ENCODE assay signal across 10 cellular contexts in genomic region chr3:177830411-177830849, GRCh38.
A peak's percentile ranks its signal among the peaks of the same experiment; 100 is the strongest.
DNase-seq lines count a peak whose midpoint lies in the region; ATAC-seq, FAIRE-seq and TF ChIP-seq lines count a peak whose summit lies in the region.
"Had no signal": no experiment of that assay in that cellular context is flagged by ENCODE, and none has a peak within 500 bp of the region (broad histone marks: within the 10 kb centered on the region; RNA-seq: fewer than 3 reads in every experiment).

No MANE protein-coding gene starts in this region.

- DNase-seq in AG09309 (ENCODE audit: low read depth) (peak; percentile 97), NCI-H1417 treated with DMSO at 0.1 percent for 48 hours (lab: John Stamatoyannopoulos, UW) (peak; percentile 32), bronchial epithelial cell (ENCODE audit: low read depth) (peak; percentile 96), mucosa of descending colon (no peak), endothelial cell (ENCODE audit: low spot score) (no peak), DMS53 treated with DMSO at 0.1 percent for 48 hours (lab: John Stamatoyannopoulos, UW; ENCODE audit: unreplicated experiment) (no peak)
- no peak for DNase-seq in activated CD8-positive, alpha-beta T cell treated with anti-CD3 and anti-CD28 coated beads, Interleukin-2, amount 10 ng/mL, durations not matched to agents 7 days and 5 days
- DNase-seq: SHP77 had no signal

- H3K4me1 Mint-ChIP-seq in endothelial cell (ENCODE audit: unreplicated experiment) = no peaks in the 10 kb centered on the region
- H3K4me1 Mint-ChIP-seq in activated CD8-positive, alpha-beta T cell treated with anti-CD3 and anti-CD28 coated beads, Interleukin-2, amount 10 ng/mL, durations not matched to agents 7 days and 5 days (ENCODE audit: low read depth) = no peaks in the 10 kb centered on the region

- H3K9me3 ChIP-seq in mucosa of descending colon = no peaks in the 10 kb centered on the region
- H3K9me3 ChIP-seq: neutrophil had no signal

- TF ChIP-seq CTCF in AG09309 (IDR thresholded peaks at IDR 0.05; ENCODE audit: control insufficient read depth, insufficient read depth, low read depth, low read length, missing control alignments) (no peak), bronchial epithelial cell (IDR thresholded peaks at IDR 0.05; ENCODE audit: insufficient read depth, low read length, severe bottlenecking) (no peak), mucosa of descending colon (IDR thresholded peaks at IDR 0.05) (no peak), endothelial cell (IDR thresholded peaks at IDR 0.05; ENCODE audit: unreplicated experiment) (no peak)

- CTCF ChIA-PET in activated CD8-positive, alpha-beta T cell treated with anti-CD3 and anti-CD28 coated beads, Interleukin-2, amount 10 ng/mL, durations not matched to agents 7 days and 5 days (lab: Charles Lee) = no interaction called here

- no peak overlapping the region for H3K4me3 Mint-ChIP-seq in endothelial cell (ENCODE audit: unreplicated experiment)
- no peak overlapping the region for H3K4me3 Mint-ChIP-seq in activated CD8-positive, alpha-beta T cell treated with anti-CD3 and anti-CD28 coated beads, Interleukin-2, amount 10 ng/mL, durations not matched to agents 7 days and 5 days

- POLR2A ChIA-PET in activated CD8-positive, alpha-beta T cell treated with anti-CD3 and anti-CD28 coated beads, Interleukin-2, amount 10 ng/mL, durations not matched to agents 7 days and 5 days (lab: Charles Lee) = no interaction called here

- no peak overlapping the region for H3K27ac Mint-ChIP-seq in endothelial cell (ENCODE audit: unreplicated experiment)
- no peak overlapping the region for H3K27ac Mint-ChIP-seq in activated CD8-positive, alpha-beta T cell treated with anti-CD3 and anti-CD28 coated beads, Interleukin-2, amount 10 ng/mL, durations not matched to agents 7 days and 5 days

- H3K36me3 ChIP-seq in bronchial epithelial cell (ENCODE audit: control insufficient read depth, insufficient read depth, low read length) (no peaks in the 10 kb centered on the region), mucosa of descending colon (ENCODE audit: low read depth) (no peaks in the 10 kb centered on the region)
- H3K36me3 ChIP-seq: neutrophil had no signal

- no peaks in the 10 kb centered on the region for H3K4me1 ChIP-seq in mucosa of descending colon (ENCODE audit: low read depth)

- FAIRE-seq in bronchial epithelial cell (lab: Jason Lieb, UNC) = no peak

- H3K36me3 Mint-ChIP-seq in endothelial cell (ENCODE audit: low read depth, unreplicated experiment) = no peaks in the 10 kb centered on the region
- no peaks in the 10 kb centered on the region for H3K36me3 Mint-ChIP-seq in activated CD8-positive, alpha-beta T cell treated with anti-CD3 and anti-CD28 coated beads, Interleukin-2, amount 10 ng/mL, durations not matched to agents 7 days and 5 days (ENCODE audit: low read depth)

- no peak overlapping the region for H3K4me3 ChIP-seq in AG09309 (ENCODE audit: control insufficient read depth, low read depth, low read length)
- no peak overlapping the region for H3K4me3 ChIP-seq in bronchial epithelial cell (ENCODE audit: low read depth, low read length)
- no peak overlapping the region for H3K4me3 ChIP-seq in mucosa of descending colon

- peaks cover 2% of the 10 kb centered on the region for H3K27me3 Mint-ChIP-seq in endothelial cell (ENCODE audit: unreplicated experiment)
- H3K27me3 Mint-ChIP-seq in activated CD8-positive, alpha-beta T cell treated with anti-CD3 and anti-CD28 coated beads, Interleukin-2, amount 10 ng/mL, durations not matched to agents 7 days and 5 days (ENCODE audit: low read depth) = no peaks in the 10 kb centered on the region

- H3K27me3 ChIP-seq in bronchial epithelial cell (ENCODE audit: control insufficient read depth, insufficient read depth, low read length) = no peaks in the 10 kb centered on the region
- H3K27me3 ChIP-seq: neutrophil had no signal

- ATAC-seq in mucosa of descending colon (peak; percentile 19), GM18909 (IDR thresholded peaks at IDR 0.05; ENCODE audit: poor library complexity, unreplicated experiment) (no peak)
- ATAC-seq in activated CD8-positive, alpha-beta T cell treated with anti-CD3 and anti-CD28 coated beads, Interleukin-2, amount 10 ng/mL, durations not matched to agents 7 days and 5 days = no peak

- no peaks in the 10 kb centered on the region for H3K9me3 Mint-ChIP-seq in endothelial cell (ENCODE audit: unreplicated experiment)
- H3K9me3 Mint-ChIP-seq in activated CD8-positive, alpha-beta T cell treated with anti-CD3 and anti-CD28 coated beads, Interleukin-2, amount 10 ng/mL, durations not matched to agents 7 days and 5 days (ENCODE audit: insufficient read depth) = no peaks in the 10 kb centered on the region

- intact Hi-C loops in mucosa of descending colon (cut with DNase I, micrococcal nuclease) = no loop called here

Comparison
In these comparisons a context has a peak if more than half of its experiments do, and no peak if none do; other contexts are left out.
1. DNase-seq: peak in AG09309 (single experiment), NCI-H1417 treated with DMSO at 0.1 percent for 48 hours (single experiment) and bronchial epithelial cell (single experiment); none in mucosa of descending colon (0 of 3), endothelial cell (single experiment), DMS53 treated with DMSO at 0.1 percent for 48 hours (single experiment) and activated CD8-positive, alpha-beta T cell treated with anti-CD3 and anti-CD28 coated beads, Interleukin-2, amount 10 ng/mL, durations not matched to agents 7 days and 5 days (single experiment).